In the genomic region with DNA sequence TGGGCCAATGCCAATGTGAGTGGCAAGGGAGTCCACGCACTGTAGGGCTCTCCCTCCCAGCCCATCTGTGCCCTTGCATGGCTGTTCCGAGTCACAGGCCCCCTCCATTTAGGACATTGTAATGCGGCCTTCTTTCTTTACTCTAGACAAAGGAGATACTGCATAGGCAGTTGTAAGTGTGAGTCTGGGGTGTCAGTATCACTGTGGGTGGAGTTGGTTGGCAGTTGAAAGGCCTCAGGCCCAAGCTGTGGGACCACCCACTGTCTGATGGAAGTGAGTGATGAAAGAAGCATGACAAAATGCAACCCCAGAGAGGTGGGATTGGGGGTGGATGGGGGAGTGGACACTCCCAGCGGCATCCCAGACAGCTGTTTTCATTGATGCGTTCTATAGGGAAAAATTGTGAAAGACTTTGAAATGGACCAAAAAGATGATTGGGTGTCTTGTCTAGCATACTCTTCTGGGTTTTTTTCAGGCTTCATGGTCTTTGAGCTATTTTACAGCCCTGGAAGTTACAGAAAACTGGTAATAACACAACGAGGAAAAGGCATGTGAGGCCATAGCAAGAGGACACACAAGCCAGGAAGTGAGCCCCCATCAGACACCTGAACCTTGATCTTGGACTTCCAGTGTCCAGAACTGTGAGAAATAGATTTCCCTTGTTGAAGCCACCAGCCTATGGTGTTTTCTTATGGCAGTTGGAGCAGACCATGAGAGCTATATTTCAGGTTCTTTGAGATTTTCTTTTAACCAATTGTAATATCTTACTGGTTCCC, we compare ENCODE assay signal across 1 cellular context.
TF ChIP-seq lines count a peak whose summit lies in the region.

No MANE protein-coding gene starts in this region.

TF ChIP-seq in GM23338, 12 proteins besides CTCF, POLR2A, EP300 and RAD21 (continued from another document):
- TF ChIP-seq, protein P1, sequence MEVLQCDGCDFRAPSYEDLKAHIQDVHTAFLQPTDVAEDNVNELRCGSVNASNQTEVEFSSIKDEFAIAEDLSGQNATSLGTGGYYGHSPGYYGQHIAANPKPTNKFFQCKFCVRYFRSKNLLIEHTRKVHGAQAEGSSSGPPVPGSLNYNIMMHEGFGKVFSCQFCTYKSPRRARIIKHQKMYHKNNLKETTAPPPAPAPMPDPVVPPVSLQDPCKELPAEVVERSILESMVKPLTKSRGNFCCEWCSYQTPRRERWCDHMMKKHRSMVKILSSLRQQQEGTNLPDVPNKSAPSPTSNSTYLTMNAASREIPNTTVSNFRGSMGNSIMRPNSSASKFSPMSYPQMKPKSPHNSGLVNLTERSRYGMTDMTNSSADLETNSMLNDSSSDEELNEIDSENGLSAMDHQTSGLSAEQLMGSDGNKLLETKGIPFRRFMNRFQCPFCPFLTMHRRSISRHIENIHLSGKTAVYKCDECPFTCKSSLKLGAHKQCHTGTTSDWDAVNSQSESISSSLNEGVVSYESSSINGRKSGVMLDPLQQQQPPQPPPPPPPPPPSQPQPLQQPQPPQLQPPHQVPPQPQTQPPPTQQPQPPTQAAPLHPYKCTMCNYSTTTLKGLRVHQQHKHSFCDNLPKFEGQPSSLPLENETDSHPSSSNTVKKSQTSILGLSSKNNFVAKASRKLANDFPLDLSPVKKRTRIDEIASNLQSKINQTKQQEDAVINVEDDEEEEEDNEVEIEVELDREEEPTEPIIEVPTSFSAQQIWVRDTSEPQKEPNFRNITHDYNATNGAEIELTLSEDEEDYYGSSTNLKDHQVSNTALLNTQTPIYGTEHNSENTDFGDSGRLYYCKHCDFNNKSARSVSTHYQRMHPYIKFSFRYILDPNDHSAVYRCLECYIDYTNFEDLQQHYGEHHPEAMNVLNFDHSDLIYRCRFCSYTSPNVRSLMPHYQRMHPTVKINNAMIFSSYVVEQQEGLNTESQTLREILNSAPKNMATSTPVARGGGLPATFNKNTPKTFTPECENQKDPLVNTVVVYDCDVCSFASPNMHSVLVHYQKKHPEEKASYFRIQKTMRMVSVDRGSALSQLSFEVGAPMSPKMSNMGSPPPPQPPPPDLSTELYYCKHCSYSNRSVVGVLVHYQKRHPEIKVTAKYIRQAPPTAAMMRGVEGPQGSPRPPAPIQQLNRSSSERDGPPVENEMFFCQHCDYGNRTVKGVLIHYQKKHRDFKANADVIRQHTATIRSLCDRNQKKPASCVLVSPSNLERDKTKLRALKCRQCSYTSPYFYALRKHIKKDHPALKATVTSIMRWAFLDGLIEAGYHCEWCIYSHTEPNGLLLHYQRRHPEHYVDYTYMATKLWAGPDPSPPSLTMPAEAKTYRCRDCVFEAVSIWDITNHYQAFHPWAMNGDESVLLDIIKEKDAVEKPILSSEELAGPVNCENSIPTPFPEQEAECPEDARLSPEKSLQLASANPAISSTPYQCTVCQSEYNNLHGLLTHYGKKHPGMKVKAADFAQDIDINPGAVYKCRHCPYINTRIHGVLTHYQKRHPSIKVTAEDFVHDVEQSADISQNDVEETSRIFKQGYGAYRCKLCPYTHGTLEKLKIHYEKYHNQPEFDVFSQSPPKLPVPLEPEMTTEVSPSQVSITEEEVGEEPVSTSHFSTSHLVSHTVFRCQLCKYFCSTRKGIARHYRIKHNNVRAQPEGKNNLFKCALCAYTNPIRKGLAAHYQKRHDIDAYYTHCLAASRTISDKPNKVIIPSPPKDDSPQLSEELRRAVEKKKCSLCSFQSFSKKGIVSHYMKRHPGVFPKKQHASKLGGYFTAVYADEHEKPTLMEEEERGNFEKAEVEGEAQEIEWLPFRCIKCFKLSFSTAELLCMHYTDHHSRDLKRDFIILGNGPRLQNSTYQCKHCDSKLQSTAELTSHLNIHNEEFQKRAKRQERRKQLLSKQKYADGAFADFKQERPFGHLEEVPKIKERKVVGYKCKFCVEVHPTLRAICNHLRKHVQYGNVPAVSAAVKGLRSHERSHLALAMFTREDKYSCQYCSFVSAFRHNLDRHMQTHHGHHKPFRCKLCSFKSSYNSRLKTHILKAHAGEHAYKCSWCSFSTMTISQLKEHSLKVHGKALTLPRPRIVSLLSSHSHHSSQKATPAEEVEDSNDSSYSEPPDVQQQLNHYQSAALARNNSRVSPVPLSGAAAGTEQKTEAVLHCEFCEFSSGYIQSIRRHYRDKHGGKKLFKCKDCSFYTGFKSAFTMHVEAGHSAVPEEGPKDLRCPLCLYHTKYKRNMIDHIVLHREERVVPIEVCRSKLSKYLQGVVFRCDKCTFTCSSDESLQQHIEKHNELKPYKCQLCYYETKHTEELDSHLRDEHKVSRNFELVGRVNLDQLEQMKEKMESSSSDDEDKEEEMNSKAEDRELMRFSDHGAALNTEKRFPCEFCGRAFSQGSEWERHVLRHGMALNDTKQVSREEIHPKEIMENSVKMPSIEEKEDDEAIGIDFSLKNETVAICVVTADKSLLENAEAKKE (CRISPR knock-in tag; IDR thresholded peaks at IDR 0.05) = no peak
- TF ChIP-seq EZH2phosphoT487 (IDR thresholded peaks at IDR 0.05; ENCODE audit: unreplicated experiment) (no peak), NANOG (IDR thresholded peaks at IDR 0.05; ENCODE audit: borderline replicate concordance) (no peak)
